8 cellular contexts compared by ENCODE assay signal in the genomic region with DNA sequence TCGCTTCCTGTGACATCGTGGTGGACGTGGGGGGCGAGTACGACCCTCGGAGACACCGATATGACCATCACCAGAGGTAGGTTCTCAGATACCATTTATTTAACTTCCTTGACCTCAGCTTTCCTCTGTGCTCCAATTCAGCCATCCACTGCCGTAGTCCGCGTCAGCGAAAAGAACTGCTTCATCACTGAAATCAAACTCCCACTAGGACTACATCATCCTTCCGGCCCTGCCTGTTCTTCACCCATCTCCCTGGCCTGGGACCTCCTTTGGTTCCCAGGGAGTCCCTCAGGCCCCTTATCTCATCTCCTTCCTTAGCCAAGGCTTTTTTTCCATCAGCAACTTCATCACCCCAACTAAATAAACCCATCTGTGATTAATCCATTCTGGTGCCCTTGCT. TPM values are rescaled to one million over a fixed set of nuclear protein-coding genes. Genes with fewer than 3 reads are reported as not detected.
DNase-seq lines count a peak whose midpoint lies in the region; ATAC-seq and TF ChIP-seq lines count a peak whose summit lies in the region.

No MANE protein-coding gene starts in this region.

- H3K9me3 Mint-ChIP-seq in CD8-positive, alpha-beta memory T cell: no peaks in the 10 kb centered on the region

- no peaks in the 10 kb centered on the region for H3K9me3 ChIP-seq in CD8-positive, alpha-beta memory T cell (ENCODE audit: low read length)
- H3K9me3 ChIP-seq in breast epithelium (no peaks in the 10 kb centered on the region), mononuclear cell (ENCODE audit: low read depth, low read length) (no peaks in the 10 kb centered on the region), uterus (no peaks in the 10 kb centered on the region)

- POLR2A ChIA-PET in CD8-positive, alpha-beta memory T cell (lab: Charles Lee): interaction anchor here (1.0 to 1.7 kb wide), 5 partner anchors 21 to 200 kb away, joined by 4 to 13 read pairs (median 8); partner anchors contain the start of genes AAAS, CSAD, TARBP2 and ZNF740

- peaks cover 0 to 79% (median 13%) of the 10 kb centered on the region in 3 donors for H3K36me3 Mint-ChIP-seq in CD8-positive, alpha-beta memory T cell

- TF ChIP-seq CTCF in breast epithelium (IDR thresholded peaks at IDR 0.05): no peak
- no peak for TF ChIP-seq CTCF in uterus (IDR thresholded peaks at IDR 0.05)

- H3K4me1 Mint-ChIP-seq in CD8-positive, alpha-beta memory T cell: peaks cover 59 to 80% (median 72%) of the 10 kb centered on the region in 3 donors

- H3K4me1 ChIP-seq in CD8-positive, alpha-beta memory T cell (ENCODE audit: insufficient read depth, low read length): peaks cover 39% of the 10 kb centered on the region
- H3K4me1 ChIP-seq in breast epithelium (peaks cover 0 to 9% of the 10 kb centered on the region in 2 donors), mononuclear cell (ENCODE audit: insufficient read depth, low read length) (peaks cover 61% of the 10 kb centered on the region), uterus (peaks cover 11 to 18% of the 10 kb centered on the region in 2 donors)

- peak overlapping the region; percentile 63 for H3K27ac ChIP-seq in CD8-positive, alpha-beta memory T cell (ENCODE audit: low read depth, low read length)
- H3K27ac ChIP-seq in breast epithelium (peak overlapping the region; percentile 67 to 89), uterus (peak overlapping the region; percentile 49 to 69)

- no peak for TF ChIP-seq POLR2A in breast epithelium (IDR thresholded peaks at IDR 0.05)
- TF ChIP-seq POLR2A in uterus (IDR thresholded peaks at IDR 0.05): no peak

- H3K27ac Mint-ChIP-seq in CD8-positive, alpha-beta memory T cell: peak overlapping the region; percentile 91 to 98 (median 95)

- no peak for DNase-seq in CD8-positive, alpha-beta memory T cell
- DNase-seq in LoVo (ENCODE audit: low spot score) (peak; percentile 16), breast epithelium (ENCODE audit: low spot score in 2 of 2) (no peak), uterus (no peak), NCI-H1694 treated with DMSO at 0.1 percent for 48 hours (lab: John Stamatoyannopoulos, UW) (no peak), GDM1 (lab: John Stamatoyannopoulos, UW) (no peak)

- H3K27me3 ChIP-seq in CD8-positive, alpha-beta memory T cell (ENCODE audit: insufficient read depth, low read length, poor library complexity, severe bottlenecking): no peaks in the 10 kb centered on the region
- no peaks in the 10 kb centered on the region for H3K27me3 ChIP-seq in breast epithelium
- no peaks in the 10 kb centered on the region for H3K27me3 ChIP-seq in mononuclear cell (ENCODE audit: insufficient read depth, low read length)
- no peaks in the 10 kb centered on the region for H3K27me3 ChIP-seq in uterus

- no peaks in the 10 kb centered on the region for H3K27me3 Mint-ChIP-seq in CD8-positive, alpha-beta memory T cell

- CTCF ChIA-PET in CD8-positive, alpha-beta memory T cell (lab: Charles Lee): interaction anchor here (1.1 to 11.3 kb wide), 6 partner anchors 12 to 200 kb away, joined by 3 to 115 read pairs (median 7); partner anchors contain the start of gene AAAS

- ATAC-seq in GM19455 (IDR thresholded peaks at IDR 0.05; ENCODE audit: unreplicated experiment): no peak

- peak overlapping the region; percentile 87 for H3K4me3 ChIP-seq in CD8-positive, alpha-beta memory T cell (ENCODE audit: low read length)
- H3K4me3 ChIP-seq in breast epithelium (peak overlapping the region; percentile 58 to 88 (median 68)), mononuclear cell (ENCODE audit: low read length) (peak overlapping the region; percentile 80), uterus (peak overlapping the region; percentile 60 to 89)

- intact Hi-C loops in breast epithelium (cut with DNase I; ENCODE audit: low total_unique reads): no loop called here
- intact Hi-C loops in uterus (cut with DNase I; ENCODE audit: low total_unique reads): no loop called here

- peak overlapping the region; percentile 97 to 99 (median 98) for H3K4me3 Mint-ChIP-seq in CD8-positive, alpha-beta memory T cell

- peaks cover 22% of the 10 kb centered on the region for H3K36me3 ChIP-seq in CD8-positive, alpha-beta memory T cell (ENCODE audit: insufficient read depth, low read length)
- H3K36me3 ChIP-seq in breast epithelium: no peaks in the 10 kb centered on the region
- no peaks in the 10 kb centered on the region for H3K36me3 ChIP-seq in uterus

RNA-seq across cellular contexts. Expression of gene MYG1, which starts 0.7 kb away (rescaled TPM):
- 10 to 100 TPM; 81.1 to 82.5 TPM for total RNA-seq in CD8-positive, alpha-beta memory T cell
- 67.9 TPM for polyA plus RNA-seq in CD8-positive, alpha-beta memory T cell
- 10 to 100 TPM; 35.7 to 63.8 (median 39.1) TPM for total RNA-seq in breast epithelium
- 20.4 TPM for total RNA-seq in mononuclear cell
- 10 to 100 TPM; 10.2 to 59.3 (median 33.9) TPM for total RNA-seq in uterus

RNA-seq across cellular contexts. Expression of gene PFDN5, which starts 4.8 kb away (rescaled TPM):
- total RNA-seq in CD8-positive, alpha-beta memory T cell: 100 to 1,000 TPM; 380 to 385 TPM
- 1,325 TPM for polyA plus RNA-seq in CD8-positive, alpha-beta memory T cell
- total RNA-seq in breast epithelium: 1,000 to 10,000 TPM in 1 of 3 donors, 100 to 1,000 TPM in 2; 764 to 1,048 (median 840) TPM
- 979 TPM for total RNA-seq in mononuclear cell
- 1,000 to 10,000 TPM in 2 of 4 donors, 100 to 1,000 TPM in 2; 347 to 1,573 (median 972) TPM for total RNA-seq in uterus

RNA-seq across cellular contexts. Expression of gene AAAS, which starts 21.2 kb away (rescaled TPM):
- 10 to 100 TPM; 77.9 to 79.7 TPM for total RNA-seq in CD8-positive, alpha-beta memory T cell
- 38.9 TPM for polyA plus RNA-seq in CD8-positive, alpha-beta memory T cell
- total RNA-seq in breast epithelium (10 to 100 TPM; 46.2 to 63.7 (median 51.0) TPM), mononuclear cell (13.2 TPM), uterus (10 to 100 TPM; 12.3 to 52.2 (median 46.9) TPM)

RNA-seq across cellular contexts. Expression of gene ESPL1, which starts 32.1 kb away (rescaled TPM):
- 10 to 100 TPM; 58.4 to 63.4 TPM for total RNA-seq in CD8-positive, alpha-beta memory T cell
- not detected for polyA plus RNA-seq in CD8-positive, alpha-beta memory T cell
- 1 to 10 TPM in 2 of 3 donors, under 1 TPM in 1; 0.33 to 1.3 (median 1.2) TPM for total RNA-seq in breast epithelium
- total RNA-seq in mononuclear cell: 1.0 TPM
- total RNA-seq in uterus: 1 to 10 TPM in 1 of 4 donors, under 1 TPM in 1, not detected in 2; 0.12 to 4.5 TPM

RNA-seq across cellular contexts. Expression of gene SP7, which starts 36.0 kb away (rescaled TPM):
- not detected for total RNA-seq in CD8-positive, alpha-beta memory T cell
- not detected for polyA plus RNA-seq in CD8-positive, alpha-beta memory T cell
- total RNA-seq in breast epithelium (not detected), mononuclear cell (not detected), uterus (under 1 TPM in 2 of 4 donors, not detected in 2; 0.34 to 0.62 TPM)
